In the genomic region with DNA sequence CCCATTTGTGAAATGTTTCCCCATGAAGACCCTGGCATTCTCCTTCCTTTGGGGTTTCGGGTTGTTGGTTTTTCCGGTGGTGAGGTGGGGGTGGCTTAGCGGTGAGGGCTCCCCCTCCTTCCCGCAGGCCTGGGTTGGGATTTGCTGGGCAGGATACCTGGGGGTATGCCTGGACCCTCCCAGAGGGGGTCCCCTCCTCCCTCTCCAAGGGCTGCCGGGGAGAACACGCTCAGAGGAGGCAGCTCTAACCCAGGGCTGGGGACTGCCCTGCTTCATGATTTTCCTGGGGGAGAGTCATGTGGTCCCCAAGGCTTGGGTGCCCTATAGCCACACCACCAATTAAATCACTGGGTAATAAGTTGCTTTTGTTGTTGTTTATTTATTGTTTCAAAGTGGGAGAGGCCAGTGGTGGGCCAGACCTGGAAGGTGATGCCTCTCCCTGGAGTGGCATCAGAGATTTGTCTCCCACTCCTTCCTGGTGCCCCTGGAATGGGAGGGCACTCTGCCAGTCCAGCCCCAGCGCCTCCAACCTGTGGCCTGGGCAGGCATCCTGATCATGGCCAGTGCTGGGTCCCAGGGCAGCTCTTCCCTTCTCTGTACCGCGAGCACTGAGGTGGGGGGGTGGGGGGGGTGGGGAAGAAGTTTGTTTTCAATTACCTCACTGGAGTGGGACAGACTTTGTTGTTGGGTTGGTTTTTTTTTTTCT, we compare ENCODE assay signal across 8 cellular contexts. TPM values are rescaled to one million over a fixed set of nuclear protein-coding genes. Genes with fewer than 3 reads are reported as not detected.
A peak's percentile ranks its signal among the peaks of the same experiment; 100 is the strongest.
DNase-seq lines count a peak whose midpoint lies in the region; ATAC-seq and TF ChIP-seq lines count a peak whose summit lies in the region.

No MANE protein-coding gene starts in this region.

- CTCF ChIA-PET in OCI-LY7 (lab: Charles Lee; ENCODE audit: unreplicated experiment): interaction anchor here (2.3 kb wide), 1 partner anchor 18 kb away, joined by 12 read pairs; no protein-coding TSS in a partner anchor

- DNase-seq in Caki2 (ENCODE audit: low read depth): peak; percentile 93
- no peak for DNase-seq in OCI-LY7 (ENCODE audit: low spot score)
- no peak for DNase-seq in epithelial cell of proximal tubule (ENCODE audit: low read depth)
- no peak for DNase-seq in osteocyte (ENCODE audit: extremely low spot score, unreplicated experiment)
- no peak for DNase-seq in stimulated activated CD4-positive, alpha-beta T cell treated with anti-CD3 and anti-CD28 coated beads, Interleukin-4, amount 100 ng/mL, for 1 hour
- no peak for DNase-seq in NCI-H1092 treated with DMSO at 0.1 percent for 48 hours (lab: John Stamatoyannopoulos, UW)
- no peak for DNase-seq in effector CD4-positive, alpha-beta T cell

- TF ChIP-seq CTCF in OCI-LY7 (conservative IDR thresholded peaks at IDR 0.05; ENCODE audit: low read length) (no peak), epithelial cell of proximal tubule (conservative IDR thresholded peaks at IDR 0.05; ENCODE audit: low read depth, low read length) (no peak), osteocyte (IDR thresholded peaks at IDR 0.05) (no peak)

- H3K4me3 ChIP-seq in OCI-LY7 (ENCODE audit: low read depth, low read length, poor library complexity, severe bottlenecking) (no peak overlapping the region), epithelial cell of proximal tubule (ENCODE audit: low read depth, low read length) (peak overlapping the region; percentile 33)

- no peaks in the 10 kb centered on the region for H4K20me1 ChIP-seq in OCI-LY7 (ENCODE audit: insufficient read depth, low read length)

- H3K4me1 Mint-ChIP-seq in osteocyte (ENCODE audit: unreplicated experiment): peaks cover 59% of the 10 kb centered on the region

- no peaks in the 10 kb centered on the region for H3K9me3 Mint-ChIP-seq in osteocyte (ENCODE audit: unreplicated experiment)

- no TSS peak for BruUV-seq in OCI-LY7 (replicated peaks; lab: Mats Ljungman, UMichigan)

- POLR2A ChIA-PET in OCI-LY7 (lab: Charles Lee): interaction anchor here (0.6 kb wide), 1 partner anchor 113 kb away, joined by 3 read pairs; no protein-coding TSS in a partner anchor

- no peak overlapping the region for H3K27ac ChIP-seq in OCI-LY7 (ENCODE audit: low read depth, low read length, poor library complexity, severe bottlenecking)

- in situ Hi-C loops in Caki2 (cut with HindIII; ENCODE audit: low pct_unique_long_range_greater_than_20kb, low sequenced_read_pairs): no loop called here

- H3K4me1 ChIP-seq in OCI-LY7 (ENCODE audit: insufficient read depth, low read length, poor library complexity, severe bottlenecking): peaks cover 40% of the 10 kb centered on the region

- H3K79me2 ChIP-seq in OCI-LY7 (ENCODE audit: insufficient read depth, low read depth, low read length): no peaks in the 10 kb centered on the region

- H3K9me2 ChIP-seq in OCI-LY7 (ENCODE audit: insufficient read depth, low read length): no peaks in the 10 kb centered on the region

- H2AFZ ChIP-seq in OCI-LY7 (ENCODE audit: low read length): no peak overlapping the region

- H3K4me2 ChIP-seq in OCI-LY7 (ENCODE audit: low read length): 0 out of 2 replicates have a peak overlapping the region, but pooled peaks have one; percentile 82

- peak overlapping the region; percentile 87 for H3K4me3 Mint-ChIP-seq in osteocyte (ENCODE audit: unreplicated experiment)

- H3K27me3 Mint-ChIP-seq in osteocyte (ENCODE audit: unreplicated experiment): no peaks in the 10 kb centered on the region

- no peaks in the 10 kb centered on the region for H3K36me3 ChIP-seq in OCI-LY7 (ENCODE audit: insufficient read depth, low read length)

- intact Hi-C loops in OCI-LY7 (cut with micrococcal nuclease; ENCODE audit: unreplicated experiment): loop anchor here (1.0 kb wide), 1 partner anchor 17 kb away; no protein-coding TSS in a partner anchor

- no peaks in the 10 kb centered on the region for H3K9me3 ChIP-seq in OCI-LY7 (ENCODE audit: low read length)

- ATAC-seq in HG03196 (IDR thresholded peaks at IDR 0.05; ENCODE audit: unreplicated experiment): no peak

- peak overlapping the region; percentile 98 for H3K27ac Mint-ChIP-seq in osteocyte (ENCODE audit: unreplicated experiment)

- H3K36me3 Mint-ChIP-seq in osteocyte (ENCODE audit: unreplicated experiment): no peaks in the 10 kb centered on the region

RNA-seq across cellular contexts. Expression of gene CLCF1, which starts 1.3 kb away (rescaled TPM):
- total RNA-seq in Caki2 (2014; rRNA removed; shearing (Covaris generic); ENCODE audit: low replicate concordance): 6.5 and 13.4 TPM in 2 replicates
- 0.35 and 0.67 TPM in 2 replicates for total RNA-seq in OCI-LY7 (2014; rRNA removed; shearing (Covaris generic))
- 0.34 TPM in 1 of 2 replicates, not detected in the other for total RNA-seq in OCI-LY7 (2022)
- 23.8 and 44.6 TPM in 2 replicates for total RNA-seq in epithelial cell of proximal tubule
- total RNA-seq in osteocyte: 7.2 and 7.8 TPM in 2 replicates

RNA-seq across cellular contexts. Expression of gene RAD9A, which starts 17.1 kb away (rescaled TPM):
- total RNA-seq in Caki2 (2014; rRNA removed; shearing (Covaris generic); ENCODE audit: low replicate concordance): 24.4 and 26.6 TPM in 2 replicates
- 30.1 and 51.0 TPM in 2 replicates for total RNA-seq in OCI-LY7 (2014; rRNA removed; shearing (Covaris generic))
- total RNA-seq in OCI-LY7 (2022) (62.2 and 71.1 TPM in 2 replicates), epithelial cell of proximal tubule (13.9 and 20.9 TPM in 2 replicates), osteocyte (18.5 TPM in 2 replicates)

RNA-seq across cellular contexts. Expression of gene POLD4, which starts 21.4 kb away (rescaled TPM):
- total RNA-seq in Caki2 (2014; rRNA removed; shearing (Covaris generic); ENCODE audit: low replicate concordance): 26.7 and 38.5 TPM in 2 replicates
- 146 and 153 TPM in 2 replicates for total RNA-seq in OCI-LY7 (2014; rRNA removed; shearing (Covaris generic))
- total RNA-seq in OCI-LY7 (2022) (160 and 171 TPM in 2 replicates), epithelial cell of proximal tubule (68.1 and 174 TPM in 2 replicates), osteocyte (53.2 and 64.0 TPM in 2 replicates)

RNA-seq across cellular contexts. Expression of gene PPP1CA, which starts 26.9 kb away (rescaled TPM):
- 251 and 260 TPM in 2 replicates for total RNA-seq in Caki2 (2014; rRNA removed; shearing (Covaris generic); ENCODE audit: low replicate concordance)
- total RNA-seq in OCI-LY7 (2014; rRNA removed; shearing (Covaris generic)): 248 and 311 TPM in 2 replicates
- total RNA-seq in OCI-LY7 (2022) (210 and 219 TPM in 2 replicates), epithelial cell of proximal tubule (359 and 365 TPM in 2 replicates), osteocyte (132 and 140 TPM in 2 replicates)

RNA-seq across cellular contexts. Expression of gene TBC1D10C, which starts 29.2 kb away (rescaled TPM):
- 1.6 TPM in 1 of 2 replicates, not detected in the other for total RNA-seq in Caki2 (2014; rRNA removed; shearing (Covaris generic); ENCODE audit: low replicate concordance)
- total RNA-seq in OCI-LY7 (2014; rRNA removed; shearing (Covaris generic)): 105 and 124 TPM in 2 replicates
- 108 and 117 TPM in 2 replicates for total RNA-seq in OCI-LY7 (2022)
- total RNA-seq in epithelial cell of proximal tubule: 0.14 and 0.17 TPM in 2 replicates
- not detected in 2 replicates for total RNA-seq in osteocyte
